Comparison of ENCODE assay signal across 17 cellular contexts in the genomic region with DNA sequence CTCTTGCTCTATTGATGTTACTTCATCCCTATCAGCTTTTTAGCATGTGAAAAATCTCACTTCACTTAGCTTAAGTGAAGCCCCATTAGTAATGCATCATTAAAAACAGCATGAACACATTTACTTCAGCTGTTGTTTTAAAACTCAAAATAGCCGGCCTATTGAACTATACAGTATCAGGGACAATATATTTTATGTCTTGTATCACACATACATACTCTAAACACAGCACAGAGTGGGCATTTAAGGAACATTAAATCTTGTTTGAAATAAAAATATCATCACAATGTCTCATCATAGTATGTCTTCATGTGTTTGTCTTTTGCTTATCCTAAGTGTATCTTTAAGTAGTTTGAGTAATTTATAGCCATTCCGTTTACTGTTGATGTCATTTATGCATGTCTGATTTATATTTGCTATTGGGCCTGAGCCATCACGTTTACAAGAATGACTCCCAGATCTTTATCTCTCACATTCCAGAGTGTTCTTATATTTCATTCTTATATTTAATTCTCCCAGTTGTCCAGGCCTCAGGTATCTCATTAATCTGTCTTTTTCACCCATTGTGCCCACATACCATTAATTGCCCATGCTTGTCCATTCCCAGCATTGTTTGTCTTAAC. TPM values are rescaled to one million over a fixed set of nuclear protein-coding genes. Genes with fewer than 3 reads are reported as not detected.
DNase-seq lines count a peak whose midpoint lies in the region; ATAC-seq and TF ChIP-seq lines count a peak whose summit lies in the region.
"Had no signal": no experiment of that assay in that cellular context is flagged by ENCODE, and none has a peak within 500 bp of the region (broad histone marks: within the 10 kb centered on the region; RNA-seq: fewer than 3 reads in every experiment).

No MANE protein-coding gene starts in this region.

- no peak for ATAC-seq in GM21619 (IDR thresholded peaks at IDR 0.05; ENCODE audit: unreplicated experiment)
- ATAC-seq: mucosa of descending colon had no signal

- H3K4me3 ChIP-seq in fibroblast of pulmonary artery (replicated peaks; ENCODE audit: low read depth, low read length): no peak overlapping the region
- H3K4me3 ChIP-seq: mucosa of descending colon had no signal

- TF ChIP-seq CTCF in 22Rv1 (IDR thresholded peaks at IDR 0.05) (no peak), fibroblast of pulmonary artery (IDR thresholded peaks at IDR 0.05; ENCODE audit: low read length, missing control alignments) (no peak)

- DNase-seq in H4 (ENCODE audit: low spot score) (peak; percentile 5), NCI-H69 (lab: John Stamatoyannopoulos, UW) (peak; percentile 94), fibroblast of pulmonary artery (ENCODE audit: low read depth) (peak; percentile 18), NCI-H510A treated with DMSO at 0.1 percent for 48 hours (lab: John Stamatoyannopoulos, UW) (no peak), NCI-H2029 (lab: John Stamatoyannopoulos, UW) (no peak), NCI-H1105 (lab: John Stamatoyannopoulos, UW) (no peak)
- DNase-seq: GF-D8; hypothalamus; mucosa of descending colon; posterior cingulate gyrus; SHP77 treated with DMSO at 0.1 percent for 48 hours; stimulated activated CD4-positive, alpha-beta T cell treated with anti-CD3 and anti-CD28 coated beads, Interleukin-4, amount 100 ng/mL, for 24 hours; stimulated activated naive CD4-positive, alpha-beta T cell treated with Interleukin-2 at 50 U/mL for 16 hours; WERI-Rb-1 had no signal

- peak overlapping the region; percentile 32 for H3K27ac ChIP-seq in 22Rv1
- H3K27ac ChIP-seq: KMS-11, WERI-Rb-1 had no signal

RNA-seq across cellular contexts. Expression of a gene that starts 57.5 kb away (rescaled TPM):
- total RNA-seq in H4 (2014; rRNA removed; shearing (Covaris generic)): 25.2 and 25.3 TPM in 2 replicates

Comparison
In these comparisons a context has a peak if more than half of its experiments do, and no peak if none do; other contexts are left out.
1. DNase-seq: peak in H4 (single experiment), NCI-H69 (single experiment) and fibroblast of pulmonary artery (single experiment); none in NCI-H510A treated with DMSO at 0.1 percent for 48 hours (single experiment), NCI-H2029 (single experiment) and NCI-H1105 (single experiment).